Comparison of ENCODE assay signal across 17 cellular contexts in the genomic region with DNA sequence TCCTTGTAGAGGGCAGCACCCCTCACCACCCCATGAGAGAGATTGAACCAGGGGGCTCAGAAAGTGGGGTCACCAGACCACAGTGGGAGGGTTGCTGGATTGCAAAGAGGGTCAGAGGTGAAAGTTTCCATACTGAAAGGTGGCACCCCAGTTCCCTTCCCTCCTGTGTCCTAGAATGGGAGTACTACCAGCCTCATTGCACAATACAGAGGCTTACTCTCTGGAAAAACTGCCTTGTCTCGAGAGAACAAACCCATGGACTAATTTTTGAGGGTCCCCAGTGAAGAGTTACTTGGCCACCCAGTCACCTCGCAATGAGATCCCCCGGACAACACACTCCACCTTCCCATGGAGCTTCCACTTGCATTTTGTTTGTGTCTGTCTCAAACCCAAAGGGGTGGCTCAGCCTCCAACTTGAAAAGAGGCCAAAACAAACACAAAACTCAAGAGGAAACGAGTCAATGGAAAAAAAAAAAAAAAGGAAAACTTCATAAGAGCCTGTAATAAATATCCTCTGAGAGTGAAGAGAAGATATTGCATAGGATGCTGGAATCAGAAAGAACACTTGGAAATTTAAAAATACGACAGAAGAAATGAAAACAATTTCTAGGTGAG. TPM values are rescaled to one million over a fixed set of nuclear protein-coding genes. Genes with fewer than 3 reads are reported as not detected.
DNase-seq lines count a peak whose midpoint lies in the region; ATAC-seq and TF ChIP-seq lines count a peak whose summit lies in the region.
"Had no signal": no experiment of that assay in that cellular context is flagged by ENCODE, and none has a peak within 500 bp of the region (broad histone marks: within the 10 kb centered on the region; RNA-seq: fewer than 3 reads in every experiment).

No MANE protein-coding gene starts in this region.

- no peak overlapping the region for H3K14ac ChIP-seq in mesenchymal stem cell (ENCODE audit: low read length in 2 of 2)

- no peak overlapping the region for H3K18ac ChIP-seq in mesenchymal stem cell (ENCODE audit: low read depth in 1 of 2, low read length in 2 of 2)

- H3K36me3 ChIP-seq in mesenchymal stem cell (ENCODE audit: control insufficient read depth in 1 of 2, insufficient read depth in 2 of 2, low read depth in 1 of 2, low read length in 2 of 2) (peaks cover 35 to 94% of the 10 kb centered on the region in 2 experiments), sigmoid colon (no peaks in the 10 kb centered on the region)
- H3K36me3 ChIP-seq: gastroesophageal sphincter, SJCRH30 had no signal

- no peak overlapping the region for H2AFZ ChIP-seq in mesenchymal stem cell (ENCODE audit: low read depth, low read length)

- no peak overlapping the region for H2BK5ac ChIP-seq in mesenchymal stem cell (ENCODE audit: low read depth, low read length, poor library complexity, severe bottlenecking)

- H3K4me3 Mint-ChIP-seq in natural killer cell = no peak overlapping the region
- H3K4me3 Mint-ChIP-seq: activated B cell treated with CpG ODN at 0.5 μM for 24 hours; activated T-cell treated with anti-CD3 and anti-CD28 coated beads, Interleukin-2, amount 50 U/mL, for 24 hours; brain had no signal

- H3K4me2 ChIP-seq in mesenchymal stem cell (ENCODE audit: low read length, poor library complexity, severe bottlenecking) = no peak overlapping the region

- no peak overlapping the region for H3K27ac Mint-ChIP-seq in natural killer cell
- H3K27ac Mint-ChIP-seq: activated B cell treated with CpG ODN at 0.5 μM for 24 hours; activated T-cell treated with anti-CD3 and anti-CD28 coated beads, Interleukin-2, amount 50 U/mL, for 24 hours; brain had no signal

- no peak overlapping the region for H3K27ac ChIP-seq in mesenchymal stem cell (ENCODE audit: low read length, poor library complexity, severe bottlenecking)
- no peak overlapping the region for H3K27ac ChIP-seq in sigmoid colon
- H3K27ac ChIP-seq: gastroesophageal sphincter, psoas muscle, SJCRH30 had no signal

- no peak overlapping the region for H4K8ac ChIP-seq in mesenchymal stem cell (ENCODE audit: low read length)

- TF ChIP-seq EP300 in sigmoid colon (IDR thresholded peaks at IDR 0.05) = no peak

- H3K27me3 Mint-ChIP-seq in natural killer cell (ENCODE audit: low read depth in 2 of 2) = peaks cover 3 to 7% of the 10 kb centered on the region in 2 donors
- H3K27me3 Mint-ChIP-seq: activated B cell treated with CpG ODN at 0.5 μM for 24 hours had no signal

- H3K36me3 Mint-ChIP-seq in natural killer cell = no peaks in the 10 kb centered on the region
- H3K36me3 Mint-ChIP-seq: brain had no signal

- peaks cover 7% of the 10 kb centered on the region for H3K4me1 ChIP-seq in mesenchymal stem cell (ENCODE audit: control insufficient read depth, insufficient read depth, low read depth, low read length)
- no peaks in the 10 kb centered on the region for H3K4me1 ChIP-seq in sigmoid colon
- H3K4me1 ChIP-seq: gastroesophageal sphincter, psoas muscle, SJCRH30 had no signal

- no peaks in the 10 kb centered on the region for H3K27me3 ChIP-seq in mesenchymal stem cell (ENCODE audit: control insufficient read depth in 1 of 2, insufficient read depth in 1 of 2, low read length in 2 of 2)
- H3K27me3 ChIP-seq in sigmoid colon = no peaks in the 10 kb centered on the region
- H3K27me3 ChIP-seq: gastroesophageal sphincter, SJCRH30, tibial nerve had no signal

- H3K79me1 ChIP-seq in mesenchymal stem cell (replicated peaks; ENCODE audit: low read length, poor library complexity, severe bottlenecking) = no peaks in the 10 kb centered on the region

- H3K9me3 ChIP-seq in mesenchymal stem cell (ENCODE audit: control insufficient read depth, low read length) = no peaks in the 10 kb centered on the region
- H3K9me3 ChIP-seq in sigmoid colon = peaks cover 0 to 2% (median 0%) of the 10 kb centered on the region in 4 donors
- H3K9me3 ChIP-seq: SJCRH30 had no signal

- H2BK15ac ChIP-seq in mesenchymal stem cell (ENCODE audit: low read depth, poor library complexity, severe bottlenecking) = no peak overlapping the region

- H3K9ac ChIP-seq in mesenchymal stem cell (ENCODE audit: low read length) = peak overlapping the region; percentile 50

- in situ Hi-C loops in G401 (cut with HindIII; ENCODE audit: low sequenced_read_pairs) = no loop called here

- no peak overlapping the region for H2AK5ac ChIP-seq in mesenchymal stem cell (ENCODE audit: low read length, severe bottlenecking)

- no peak overlapping the region for H2BK12ac ChIP-seq in mesenchymal stem cell (ENCODE audit: low read length in 2 of 2)

- H3K4ac ChIP-seq in mesenchymal stem cell (ENCODE audit: low read depth in 1 of 2, low read length in 2 of 2) = no peak overlapping the region

- no peaks in the 10 kb centered on the region for H3K9me3 Mint-ChIP-seq in natural killer cell

- ATAC-seq in natural killer cell = no peak
- ATAC-seq in GM18867 (IDR thresholded peaks at IDR 0.05; ENCODE audit: unreplicated experiment) = no peak
- ATAC-seq: gastroesophageal sphincter, psoas muscle had no signal

- no peak for TF ChIP-seq POLR2A in sigmoid colon (IDR thresholded peaks at IDR 0.05)

- H2BK120ac ChIP-seq in mesenchymal stem cell (ENCODE audit: low read depth, low read length) = no peak overlapping the region

- peak; percentile 33 for DNase-seq in AG10803 (ENCODE audit: low read depth)
- peak; percentile 13 for DNase-seq in NCI-H345 treated with DMSO at 0.1 percent for 48 hours (lab: John Stamatoyannopoulos, UW; ENCODE audit: unreplicated experiment)
- DNase-seq in dermis microvascular lymphatic vessel endothelial cell (ENCODE audit: low read depth in 2 of 2) = peak; percentile 82 to 86
- no peak for DNase-seq in mesenchymal stem cell
- no peak for DNase-seq in natural killer cell
- no peak for DNase-seq in sigmoid colon
- no peak for DNase-seq in G401 (ENCODE audit: low spot score)
- DNase-seq: activated B cell treated with CpG ODN at 0.5 μM for 24 hours; activated T-cell treated with anti-CD3 and anti-CD28 coated beads, Interleukin-2, amount 50 U/mL, for 24 hours; Karpas-422; NCI-H446 treated with DMSO at 0.1 percent for 48 hours; psoas muscle; SJCRH30 had no signal

- no peaks in the 10 kb centered on the region for H3K4me1 Mint-ChIP-seq in natural killer cell
- H3K4me1 Mint-ChIP-seq: brain had no signal

- H3K23ac ChIP-seq in mesenchymal stem cell (ENCODE audit: low read length in 2 of 2) = no peak overlapping the region

- no peak overlapping the region for H3K4me3 ChIP-seq in AG10803 (ENCODE audit: low read length)
- no peak overlapping the region for H3K4me3 ChIP-seq in mesenchymal stem cell (ENCODE audit: insufficient read depth in 1 of 2, low read depth in 1 of 2, low read length in 2 of 2)
- H3K4me3 ChIP-seq in sigmoid colon = no peak overlapping the region
- H3K4me3 ChIP-seq: gastroesophageal sphincter, psoas muscle, SJCRH30, tibial nerve had no signal

- no peak for TF ChIP-seq CTCF in AG10803 (conservative IDR thresholded peaks at IDR 0.05; ENCODE audit: low read length)
- TF ChIP-seq CTCF in natural killer cell (IDR thresholded peaks at IDR 0.05) = no peak
- TF ChIP-seq CTCF in sigmoid colon (IDR thresholded peaks at IDR 0.05) = no peak

- 70% methylated on average over 5 of the region's 5 CpGs for WGBS in mesenchymal stem cell
- 7 to 44% methylated on average over 5 of the region's 5 CpGs for WGBS in sigmoid colon, 2 donors

- no peak overlapping the region for H4K91ac ChIP-seq in mesenchymal stem cell (ENCODE audit: low read length)

- intact Hi-C loops in natural killer cell (cut with micrococcal nuclease) (no loop called here), sigmoid colon (cut with DNase I) (no loop called here)

RNA-seq across cellular contexts. Expression of a gene that starts 18.6 kb away (rescaled TPM):
- not detected in 2 replicates for total RNA-seq in dermis microvascular lymphatic vessel endothelial cell
- 0.12 TPM for polyA plus RNA-seq in mesenchymal stem cell (2013, experiment 1 of 2)
- 0.07 TPM for polyA plus RNA-seq in mesenchymal stem cell (2013, experiment 2 of 2)
- not detected for total RNA-seq in natural killer cell
- total RNA-seq in sigmoid colon = not detected
- polyA plus RNA-seq in sigmoid colon = 1 to 10 TPM in 2 of 3 donors, not detected in 1; 1.3 to 1.8 TPM
- not detected in 2 replicates for total RNA-seq in G401 (2014; rRNA removed; shearing (Covaris generic))
- total RNA-seq: gastroesophageal sphincter, SJCRH30 had no signal

RNA-seq across cellular contexts. Expression of a gene that starts 19.9 kb away (rescaled TPM):
- total RNA-seq in dermis microvascular lymphatic vessel endothelial cell (7.1 and 16.1 TPM in 2 replicates), natural killer cell (10 to 100 TPM in 2 of 3 donors, 1 to 10 TPM in 1; 1.6 to 33.9 (median 10.9) TPM), sigmoid colon (10 to 100 TPM in 1 of 4 donors, 1 to 10 TPM in 3; 4.4 to 24.6 (median 6.2) TPM)
- 63.7 TPM for polyA plus RNA-seq in mesenchymal stem cell (2013, experiment 1 of 2)
- 61.6 TPM for polyA plus RNA-seq in mesenchymal stem cell (2013, experiment 2 of 2)
- 100 to 1,000 TPM; 108 to 229 (median 166) TPM for polyA plus RNA-seq in sigmoid colon
- total RNA-seq in G401 (2014; rRNA removed; shearing (Covaris generic)) = not detected in 2 replicates

RNA-seq across cellular contexts. Expression of a gene that starts 43.7 kb away (rescaled TPM):
- total RNA-seq in dermis microvascular lymphatic vessel endothelial cell (under 0.01 and 0.13 TPM in 2 replicates), natural killer cell (1 to 10 TPM in 2 of 3 donors, under 1 TPM in 1; 0.45 to 2.9 (median 2.5) TPM), sigmoid colon (1 to 10 TPM; 2.7 to 8.4 (median 3.3) TPM)
- polyA plus RNA-seq in mesenchymal stem cell (2013, experiment 1 of 2) = 0.03 TPM
- polyA plus RNA-seq in mesenchymal stem cell (2013, experiment 2 of 2) = 0.03 TPM
- 10 to 100 TPM in 1 of 3 donors, 1 to 10 TPM in 2; 2.7 to 10.2 (median 4.2) TPM for polyA plus RNA-seq in sigmoid colon
- total RNA-seq in G401 (2014; rRNA removed; shearing (Covaris generic)) = not detected in 2 replicates
- total RNA-seq: SJCRH30 had no signal

Comparison
In these comparisons a context has a peak if more than half of its experiments do, and no peak if none do; other contexts are left out.
1. DNase-seq: peak in AG10803 (single experiment), NCI-H345 treated with DMSO at 0.1 percent for 48 hours (single experiment) and dermis microvascular lymphatic vessel endothelial cell (2 of 2); none in mesenchymal stem cell (single experiment), natural killer cell (single experiment), sigmoid colon (single experiment) and G401 (single experiment).